ENCODE assay signal across 9 cellular contexts in genomic region chr7:57867884-57868701, GRCh38.
DNase-seq lines count a peak whose midpoint lies in the region; ATAC-seq, FAIRE-seq and TF ChIP-seq lines count a peak whose summit lies in the region.
"Had no signal": no experiment of that assay in that cellular context is flagged by ENCODE, and none has a peak within 500 bp of the region (broad histone marks: within the 10 kb centered on the region; RNA-seq: fewer than 3 reads in every experiment).

No MANE protein-coding gene starts in this region.

- H3K9me3 ChIP-seq in HepG2 (ENCODE audit: low read length) (no peaks in the 10 kb centered on the region), vagina (no peaks in the 10 kb centered on the region), PC-9 (ENCODE audit: insufficient read depth, low read depth) (no peaks in the 10 kb centered on the region)

- no peak overlapping the region for H3K4me3 Mint-ChIP-seq in activated naive CD8-positive, alpha-beta T cell treated with anti-CD3 and anti-CD28 coated beads, Interleukin-2, amount 10 ng/mL, durations not matched to agents 7 days and 5 days
- no peak overlapping the region for H3K4me3 Mint-ChIP-seq in activated naive CD8-positive, alpha-beta T cell treated with anti-CD3 and anti-CD28 coated beads for 36 hours
- no peak overlapping the region for H3K4me3 Mint-ChIP-seq in activated CD4-positive, alpha-beta memory T cell treated with anti-CD3 and anti-CD28 coated beads, Interleukin-2, amount 10 ng/mL, durations not matched to agents 7 days and 5 days

- POLR2A ChIA-PET in activated naive CD8-positive, alpha-beta T cell treated with anti-CD3 and anti-CD28 coated beads, Interleukin-2, amount 10 ng/mL, durations not matched to agents 7 days and 5 days (lab: Charles Lee): no interaction called here
- POLR2A ChIA-PET in activated CD4-positive, alpha-beta memory T cell treated with anti-CD3 and anti-CD28 coated beads, Interleukin-2, amount 10 ng/mL, durations not matched to agents 7 days and 5 days (lab: Charles Lee): no interaction called here
- POLR2A ChIA-PET in HepG2 (lab: Yijun Ruan, JAX) (no interaction called here), PC-9 (lab: Charles Lee; ENCODE audit: unreplicated experiment) (no interaction called here)

- no peaks in the 10 kb centered on the region for H4K20me1 ChIP-seq in HepG2 (ENCODE audit: insufficient read depth, low read length)
- no peaks in the 10 kb centered on the region for H4K20me1 ChIP-seq in PC-9 (ENCODE audit: insufficient read depth)

- peak; percentile 19; the same call in 1 of the 2 replicates for TF ChIP-seq CTCF in HepG2 (CRISPR knock-in tag; IDR thresholded peaks at IDR 0.05)
- no peak for TF ChIP-seq CTCF in vagina (IDR thresholded peaks at IDR 0.05)
- TF ChIP-seq CTCF in PC-9 (conservative IDR thresholded peaks at IDR 0.05): no peak

- TF ChIP-seq EP300 in HepG2 (IDR thresholded peaks at IDR 0.05; ENCODE audit: low read depth in 2 of 2, low read length in 2 of 2) (no peak), HepG2 (CRISPR knock-in tag; IDR thresholded peaks at IDR 0.05; ENCODE audit: borderline replicate concordance) (no peak)

- in situ Hi-C loops in HepG2 (cut with HindIII; ENCODE audit: extremely low pct_ligation_motif_present, low pct_unique_long_range_greater_than_20kb): no loop called here

- H2AFZ ChIP-seq in HepG2 (ENCODE audit: low read length) (no peak overlapping the region), PC-9 (no peak overlapping the region)

- peak overlapping the region; percentile 39 for H3K4me2 ChIP-seq in HepG2 (ENCODE audit: low read depth, low read length)
- no peak overlapping the region for H3K4me2 ChIP-seq in PC-9

- H3K9me3 Mint-ChIP-seq in activated naive CD8-positive, alpha-beta T cell treated with anti-CD3 and anti-CD28 coated beads, Interleukin-2, amount 10 ng/mL, durations not matched to agents 7 days and 5 days: peaks cover 8% of the 10 kb centered on the region
- peaks cover 12% of the 10 kb centered on the region for H3K9me3 Mint-ChIP-seq in activated naive CD8-positive, alpha-beta T cell treated with anti-CD3 and anti-CD28 coated beads for 36 hours
- H3K9me3 Mint-ChIP-seq in activated CD4-positive, alpha-beta memory T cell treated with anti-CD3 and anti-CD28 coated beads, Interleukin-2, amount 10 ng/mL, durations not matched to agents 7 days and 5 days: peaks cover 8% of the 10 kb centered on the region

- H3K4me1 Mint-ChIP-seq in activated naive CD8-positive, alpha-beta T cell treated with anti-CD3 and anti-CD28 coated beads, Interleukin-2, amount 10 ng/mL, durations not matched to agents 7 days and 5 days: peaks cover 1% of the 10 kb centered on the region
- H3K4me1 Mint-ChIP-seq in activated naive CD8-positive, alpha-beta T cell treated with anti-CD3 and anti-CD28 coated beads for 36 hours: no peaks in the 10 kb centered on the region
- H3K4me1 Mint-ChIP-seq in activated CD4-positive, alpha-beta memory T cell treated with anti-CD3 and anti-CD28 coated beads, Interleukin-2, amount 10 ng/mL, durations not matched to agents 7 days and 5 days: peaks cover 3% of the 10 kb centered on the region

- H3K9ac ChIP-seq in HepG2 (ENCODE audit: insufficient read depth, low read depth, low read length): no peak overlapping the region

- ATAC-seq in activated naive CD8-positive, alpha-beta T cell treated with anti-CD3 and anti-CD28 coated beads, Interleukin-2, amount 10 ng/mL, durations not matched to agents 7 days and 5 days (ENCODE audit: low read depth): no peak
- ATAC-seq in HepG2 (peak; percentile 62; the same call in 1 of the 3 replicates), GM19463 (IDR thresholded peaks at IDR 0.05; ENCODE audit: unreplicated experiment) (no peak)

- H3K4me1 ChIP-seq in HepG2 (ENCODE audit: insufficient read depth, low read length) (no peaks in the 10 kb centered on the region), vagina (no peaks in the 10 kb centered on the region), PC-9 (replicated peaks; ENCODE audit: insufficient read depth) (no peaks in the 10 kb centered on the region)

- no TSS peak for BruUV-seq in HepG2 (replicated peaks; lab: Mats Ljungman, UMichigan)
- BruUV-seq in PC-9 (replicated peaks; lab: Mats Ljungman, UMichigan): no TSS peak

- DNase-seq in activated naive CD8-positive, alpha-beta T cell treated with anti-CD3 and anti-CD28 coated beads, Interleukin-2, amount 10 ng/mL, durations not matched to agents 7 days and 5 days: no peak
- no peak for DNase-seq in activated naive CD8-positive, alpha-beta T cell treated with anti-CD3 and anti-CD28 coated beads for 36 hours
- no peak for DNase-seq in activated CD4-positive, alpha-beta memory T cell treated with anti-CD3 and anti-CD28 coated beads, Interleukin-2, amount 10 ng/mL, durations not matched to agents 7 days and 5 days
- DNase-seq in HepG2 (ENCODE audit: low spot score) (no peak), vagina (ENCODE audit: extremely low spot score in 2 of 2) (peak in 1 of 2 donors; percentile 79), PC-9 (no peak), putamen (ENCODE audit: low spot score) (no peak)

- H3F3A ChIP-seq in PC-9 (ENCODE audit: insufficient read depth, low read depth): no peaks in the 10 kb centered on the region

- H3K27me3 ChIP-seq in HepG2 (ENCODE audit: control insufficient read depth in 1 of 2, insufficient read depth in 2 of 2, low read length in 2 of 2): no peaks in the 10 kb centered on the region; a peak in 1 of 5 replicates
- no peaks in the 10 kb centered on the region for H3K27me3 ChIP-seq in vagina
- no peaks in the 10 kb centered on the region for H3K27me3 ChIP-seq in PC-9 (ENCODE audit: insufficient read depth, low read depth)

- no peaks in the 10 kb centered on the region for H3K9me2 ChIP-seq in PC-9 (ENCODE audit: insufficient read depth)

- no peak for TF ChIP-seq RAD21 in HepG2 (CRISPR knock-in tag; IDR thresholded peaks at IDR 0.05)

- TF ChIP-seq POLR2A in HepG2 (IDR thresholded peaks at IDR 0.05; ENCODE audit: insufficient read depth in 1 of 2, low read depth in 2 of 2, low read length in 2 of 2): no peak
- TF ChIP-seq POLR2A in vagina (IDR thresholded peaks at IDR 0.05): no peak

- peaks cover 18% of the 10 kb centered on the region for H3K27me3 Mint-ChIP-seq in activated naive CD8-positive, alpha-beta T cell treated with anti-CD3 and anti-CD28 coated beads, Interleukin-2, amount 10 ng/mL, durations not matched to agents 7 days and 5 days
- peaks cover 57% of the 10 kb centered on the region for H3K27me3 Mint-ChIP-seq in activated naive CD8-positive, alpha-beta T cell treated with anti-CD3 and anti-CD28 coated beads for 36 hours
- peaks cover 25% of the 10 kb centered on the region for H3K27me3 Mint-ChIP-seq in activated CD4-positive, alpha-beta memory T cell treated with anti-CD3 and anti-CD28 coated beads, Interleukin-2, amount 10 ng/mL, durations not matched to agents 7 days and 5 days

- no peaks in the 10 kb centered on the region for H3K36me3 ChIP-seq in HepG2 (replicated peaks in 1 of 2; ENCODE audit: control insufficient read depth in 1 of 2, insufficient read depth in 2 of 2, low read length in 2 of 2)
- no peaks in the 10 kb centered on the region for H3K36me3 ChIP-seq in vagina
- no peaks in the 10 kb centered on the region for H3K36me3 ChIP-seq in PC-9 (ENCODE audit: low read depth)

- H3K27ac Mint-ChIP-seq in activated naive CD8-positive, alpha-beta T cell treated with anti-CD3 and anti-CD28 coated beads, Interleukin-2, amount 10 ng/mL, durations not matched to agents 7 days and 5 days: peak overlapping the region; percentile 82
- no peak overlapping the region for H3K27ac Mint-ChIP-seq in activated naive CD8-positive, alpha-beta T cell treated with anti-CD3 and anti-CD28 coated beads for 36 hours
- H3K27ac Mint-ChIP-seq in activated CD4-positive, alpha-beta memory T cell treated with anti-CD3 and anti-CD28 coated beads, Interleukin-2, amount 10 ng/mL, durations not matched to agents 7 days and 5 days: peak overlapping the region; percentile 58
- H3K27ac Mint-ChIP-seq: IgD-negative memory B cell had no signal

- H3K36me3 Mint-ChIP-seq in activated naive CD8-positive, alpha-beta T cell treated with anti-CD3 and anti-CD28 coated beads, Interleukin-2, amount 10 ng/mL, durations not matched to agents 7 days and 5 days: no peaks in the 10 kb centered on the region
- H3K36me3 Mint-ChIP-seq in activated naive CD8-positive, alpha-beta T cell treated with anti-CD3 and anti-CD28 coated beads for 36 hours: peaks cover 3% of the 10 kb centered on the region
- peaks cover 6% of the 10 kb centered on the region for H3K36me3 Mint-ChIP-seq in activated CD4-positive, alpha-beta memory T cell treated with anti-CD3 and anti-CD28 coated beads, Interleukin-2, amount 10 ng/mL, durations not matched to agents 7 days and 5 days (ENCODE audit: low read depth)
- H3K36me3 Mint-ChIP-seq: IgD-negative memory B cell had no signal

- H3K27ac ChIP-seq in HepG2 (ENCODE audit: extremely low read length, insufficient read depth, low read length) (no peak overlapping the region), vagina (peak overlapping the region; percentile 43), PC-9 (no peak overlapping the region)

- H3K4me3 ChIP-seq in HepG2 (replicated peaks in 1 of 3; ENCODE audit: insufficient read depth in 1 of 3, low read depth in 2 of 3, low read length in 3 of 3) (peak overlapping the region; percentile 40 to 50 (median 49); a peak in 4 of 6 replicates), vagina (peak overlapping the region; percentile 22 to 40), PC-9 (no peak overlapping the region)

- no peaks in the 10 kb centered on the region for H3K79me2 ChIP-seq in HepG2 (ENCODE audit: insufficient read depth, low read length)
- H3K79me2 ChIP-seq in PC-9 (ENCODE audit: low read depth): no peaks in the 10 kb centered on the region

- intact Hi-C loops in HepG2 (cut with micrococcal nuclease; ENCODE audit: unreplicated experiment) (no loop called here), vagina (cut with DNase I) (no loop called here), PC-9 (cut with micrococcal nuclease; ENCODE audit: unreplicated experiment) (no loop called here)

- FAIRE-seq in HepG2 (lab: Jason Lieb, UNC): no peak

- CTCF ChIA-PET in activated CD4-positive, alpha-beta memory T cell treated with anti-CD3 and anti-CD28 coated beads, Interleukin-2, amount 10 ng/mL, durations not matched to agents 7 days and 5 days (lab: Charles Lee): no interaction called here
- CTCF ChIA-PET in HepG2 (lab: Yijun Ruan, JAX; ENCODE audit: low intra/inter-chr PET ratio, low total read pairs) (no interaction called here), PC-9 (lab: Charles Lee) (no interaction called here)

- 39% methylated on average over 84 of the region's 84 CpGs for WGBS in HepG2 (ENCODE audit: low lambda C conversion rate)

TF ChIP-seq in HepG2, 621 proteins besides CTCF, POLR2A, EP300 and RAD21:
- TF ChIP-seq ZNF30 (CRISPR knock-in tag; IDR thresholded peaks at IDR 0.05): no peak
- TF ChIP-seq MAFF (IDR thresholded peaks at IDR 0.05; ENCODE audit: low read depth, low read length): peak; percentile 78
- TF ChIP-seq MAFK (conservative IDR thresholded peaks at IDR 0.05 in 1 of 2, IDR thresholded peaks at IDR 0.05 in 1 of 2; ENCODE audit: low read length in 2 of 2): peak; percentile 70 to 91
